ENCODE assay signal across 20 cellular contexts in genomic region chr1:2320001-2320400, GRCh38.
A peak's percentile ranks its signal among the peaks of the same experiment; 100 is the strongest.
DNase-seq lines count a peak whose midpoint lies in the region; ATAC-seq and TF ChIP-seq lines count a peak whose summit lies in the region.
"Had no signal": no experiment of that assay in that cellular context is flagged by ENCODE, and none has a peak within 500 bp of the region (broad histone marks: within the 10 kb centered on the region; RNA-seq: fewer than 3 reads in every experiment).

No MANE protein-coding gene starts in this region.

- no peak overlapping the region for H3K4me3 ChIP-seq in breast epithelium
- H3K4me3 ChIP-seq in mammary epithelial cell (replicated peaks in 1 of 3; ENCODE audit: insufficient read depth in 1 of 3, low read depth in 2 of 3, low read length in 3 of 3) = no peak overlapping the region

- H3K27ac ChIP-seq in breast epithelium = peak overlapping the region; percentile 94 to 97
- no peak overlapping the region for H3K27ac ChIP-seq in mammary epithelial cell (ENCODE audit: insufficient read depth, low read depth, low read length)
- H3K27ac ChIP-seq: 22Rv1 had no signal

- 61% methylated on average over 10 of the region's 16 CpGs for WGBS in mammary epithelial cell (ENCODE audit: low coverage, missing lambda C conversion rate)

- no peaks in the 10 kb centered on the region for H3K79me2 ChIP-seq in mammary epithelial cell (ENCODE audit: insufficient read depth, low read length)

- no peak overlapping the region for H3K9ac ChIP-seq in mammary epithelial cell (ENCODE audit: insufficient read depth, low read length)

- CTCF ChIA-PET in mammary epithelial cell (lab: Charles Lee; ENCODE audit: low non-redundant PET) = no interaction called here

- DNase-seq in breast epithelium (ENCODE audit: low spot score in 2 of 2) = no peak
- DNase-seq in mammary epithelial cell = no peak
- no peak for DNase-seq in mesothelial cell of epicardium (ENCODE audit: low spot score in 2 of 2, unreplicated experiment in 2 of 2)
- no peak for DNase-seq in sciatic nerve (ENCODE audit: low spot score)
- DNase-seq in ureter (ENCODE audit: low spot score) = peak; percentile 56
- DNase-seq in mucosa of gallbladder (ENCODE audit: low spot score) = no peak
- DNase-seq in NCI-H146 treated with DMSO at 0.1 percent for 48 hours (lab: John Stamatoyannopoulos, UW; ENCODE audit: unreplicated experiment) = no peak
- no peak for DNase-seq in nucleus accumbens (lab: John Stamatoyannopoulos, UW)
- DNase-seq: Caco-2; CD4-positive, CD25-positive, alpha-beta regulatory T cell; DMS53; H7; KG1; NCI-H1048; NCI-H1436 treated with DMSO at 0.1 percent for 48 hours; NCI-H2081 treated with DMSO at 0.1 percent for 48 hours; NCI-H510A treated with DMSO at 0.1 percent for 48 hours had no signal

- intact Hi-C loops in breast epithelium (cut with DNase I; ENCODE audit: low total_unique reads) (no loop called here), mammary epithelial cell (cut with micrococcal nuclease) (loop anchor here (10.0 kb wide), 1 partner anchor 55 kb away; no protein-coding TSS in a partner anchor), sciatic nerve (cut with DNase I) (no loop called here)

- H3K9me3 ChIP-seq in breast epithelium = no peaks in the 10 kb centered on the region
- H3K9me3 ChIP-seq in mammary epithelial cell (replicated peaks; ENCODE audit: insufficient read depth, low read length) = no peaks in the 10 kb centered on the region
- H3K9me3 ChIP-seq: Caco-2 had no signal

- no peaks in the 10 kb centered on the region for H3K36me3 ChIP-seq in breast epithelium
- H3K36me3 ChIP-seq in mammary epithelial cell (ENCODE audit: insufficient read depth, low read length) = no peaks in the 10 kb centered on the region

- H3K27ac Mint-ChIP-seq in mesothelial cell of epicardium = peak overlapping the region; percentile 79
- H3K27ac Mint-ChIP-seq: B cell; CD4-positive, CD25-positive, alpha-beta regulatory T cell had no signal

- no peaks in the 10 kb centered on the region for H3K36me3 Mint-ChIP-seq in mesothelial cell of epicardium
- H3K36me3 Mint-ChIP-seq: CD4-positive, CD25-positive, alpha-beta regulatory T cell had no signal

- H3K4me2 ChIP-seq in mammary epithelial cell (ENCODE audit: insufficient read depth, low read depth, low read length) = no peak overlapping the region

- H3K4me1 ChIP-seq in breast epithelium (peaks cover 11 to 16% of the 10 kb centered on the region in 2 donors), mammary epithelial cell (ENCODE audit: insufficient read depth, low read length) (peaks cover 28% of the 10 kb centered on the region)

- peak; percentile 6 for ATAC-seq in sciatic nerve
- ATAC-seq: HepG2 had no signal

- no peak for TF ChIP-seq CTCF in breast epithelium (IDR thresholded peaks at IDR 0.05)
- TF ChIP-seq CTCF in mammary epithelial cell (conservative IDR thresholded peaks at IDR 0.05 in 1 of 2, IDR thresholded peaks at IDR 0.05 in 1 of 2; ENCODE audit: extremely low read depth in 1 of 2, insufficient read depth in 1 of 2, low read depth in 1 of 2, low read length in 2 of 2) = no peak
- TF ChIP-seq CTCF in mesothelial cell of epicardium (IDR thresholded peaks at IDR 0.05; ENCODE audit: unreplicated experiment) = no peak

- no TSS peak for BruUV-seq in mammary epithelial cell (replicated peaks; lab: Mats Ljungman, UMichigan)

- no peaks in the 10 kb centered on the region for H3K9me3 Mint-ChIP-seq in mesothelial cell of epicardium

- dilution Hi-C loops in mammary epithelial cell (cut with HindIII; ENCODE audit: low sequenced_read_pairs) = no loop called here

- no peaks in the 10 kb centered on the region for H3K27me3 ChIP-seq in breast epithelium
- H3K27me3 ChIP-seq in mammary epithelial cell (ENCODE audit: insufficient read depth, low read length) = peaks cover 16% of the 10 kb centered on the region

- no peak overlapping the region for H2AFZ ChIP-seq in mammary epithelial cell (ENCODE audit: low read depth, low read length)

- no peak for TF ChIP-seq POLR2A in breast epithelium (IDR thresholded peaks at IDR 0.05)

- peaks cover 2% of the 10 kb centered on the region for H4K20me1 ChIP-seq in mammary epithelial cell (ENCODE audit: insufficient read depth, low read length)

- H3K27me3 Mint-ChIP-seq in mesothelial cell of epicardium (ENCODE audit: low read depth) = peaks cover 4% of the 10 kb centered on the region
- H3K27me3 Mint-ChIP-seq: B cell; CD4-positive, CD25-positive, alpha-beta regulatory T cell had no signal

- H3K4me1 Mint-ChIP-seq in mesothelial cell of epicardium = peaks cover 51% of the 10 kb centered on the region

- H3K4me3 Mint-ChIP-seq in mesothelial cell of epicardium = no peak overlapping the region
- H3K4me3 Mint-ChIP-seq: B cell; CD4-positive, CD25-positive, alpha-beta regulatory T cell had no signal

- in situ Hi-C loops in mammary epithelial cell (cut with MboI; ENCODE audit: low sequenced_read_pairs in 2 of 2) = no loop called here
